2 cellular contexts compared by ENCODE assay signal in genomic region chr12:120955232-120955631, GRCh38.
TF ChIP-seq lines count a peak whose summit lies in the region.

No MANE protein-coding gene starts in this region.

TF ChIP-seq in HCT116, 20 proteins besides CTCF, POLR2A, EP300 and RAD21:
- TF ChIP-seq POLR2AphosphoS5 (IDR thresholded peaks at IDR 0.05; ENCODE audit: low read depth, low read length) (peak; percentile 48; the same call in 1 of the 2 replicates), SIN3A (IDR thresholded peaks at IDR 0.05; ENCODE audit: low read depth) (no peak), SP1 (IDR thresholded peaks at IDR 0.05; ENCODE audit: low read depth) (peak; percentile 67)
TF ChIP-seq in HCT116: peak in this region for 2.

TF ChIP-seq in HepG2, 621 proteins besides CTCF, POLR2A, EP300 and RAD21:
- no peak for TF ChIP-seq ARID5B (CRISPR knock-in tag; IDR thresholded peaks at IDR 0.05)
- TF ChIP-seq GTF2F1 (IDR thresholded peaks at IDR 0.05; ENCODE audit: low read length) = no peak
- no peak for TF ChIP-seq ADNP (CRISPR knock-in tag; IDR thresholded peaks at IDR 0.05)
- no peak for TF ChIP-seq ZNF703 (CRISPR knock-in tag; IDR thresholded peaks at IDR 0.05; ENCODE audit: borderline replicate concordance)
- TF ChIP-seq AHR (CRISPR knock-in tag; IDR thresholded peaks at IDR 0.05) = no peak
